Comparison of ENCODE assay signal across 27 cellular contexts in the genomic region with DNA sequence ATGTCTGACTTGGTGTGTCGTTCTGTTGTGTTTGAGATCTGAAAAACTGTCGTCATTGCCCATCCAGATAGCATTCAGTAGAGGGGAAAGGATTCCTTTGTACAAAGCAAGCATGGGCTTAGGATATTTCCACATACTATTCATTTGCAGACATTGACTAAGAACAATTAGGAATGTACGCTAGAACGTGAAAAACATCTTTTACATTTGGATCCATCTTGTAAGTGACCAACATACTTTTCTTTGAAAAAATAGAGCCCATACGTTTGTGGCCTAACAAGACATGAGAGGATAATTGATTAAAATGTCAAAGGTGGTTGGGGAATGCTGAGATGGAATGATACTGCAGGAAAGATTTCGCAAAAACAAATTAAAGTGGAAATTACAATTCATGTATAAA.
"Had no signal": no experiment of that assay in that cellular context is flagged by ENCODE, and none has a peak within 500 bp of the region (broad histone marks: within the 10 kb centered on the region; RNA-seq: fewer than 3 reads in every experiment).

No MANE protein-coding gene starts in this region.

- ATAC-seq: activated T-cell treated with anti-CD3 and anti-CD28 coated beads, Interleukin-2, amount 50 U/mL, for 72 hours; body of pancreas; PC-3; T-helper 17 cell had no signal

- H3K4me3 ChIP-seq: adrenal gland, body of pancreas, MG63 had no signal

- H3K27ac ChIP-seq: adrenal gland, body of pancreas had no signal

- H3K27me3 ChIP-seq: adrenal gland, body of pancreas, MG63 had no signal

- DNase-seq: activated B cell treated with CpG ODN at 0.5 μM for 24 hours; activated CD4-positive, alpha-beta memory T cell treated with anti-CD3 and anti-CD28 coated beads, Interleukin-2, amount 10 ng/mL, durations not matched to agents 7 days and 5 days; activated CD4-positive, alpha-beta T cell treated with anti-CD3 and anti-CD28 coated beads for 1 hour; activated CD4-positive, alpha-beta T cell treated with anti-CD3 and anti-CD28 coated beads, Interleukin-2, amount 50 U/mL, for 1 hour; activated gamma-delta T cell treated with Interleukin-2 at 50 U/mL for 16 hours; activated naive CD4-positive, alpha-beta T cell treated with anti-CD3 and anti-CD28 coated beads, Interleukin-2, amount 10 ng/mL, durations not matched to agents 7 days and 5 days; activated naive CD8-positive, alpha-beta T cell treated with anti-CD3 and anti-CD28 coated beads, Interleukin-2, amount 10 ng/mL, durations not matched to agents 7 days and 5 days; activated T-cell treated with anti-CD3 and anti-CD28 coated beads for 4 hours; activated T-cell treated with anti-CD3 and anti-CD28 coated beads, Interleukin-2, amount 50 U/mL, for 72 hours; adrenal gland; aorta; body of pancreas; MG63; MV-4-11; NCI-H1092 treated with DMSO at 0.1 percent for 48 hours; NCI-H1417 treated with DMSO at 0.1 percent for 48 hours; NCI-H1694; NCI-H2029; NCI-H2107; NCI-H2171 treated with DMSO at 0.1 percent for 48 hours; NCI-H345; NCI-H510A; NCI-H526 treated with DMSO at 0.1 percent for 48 hours; PC-3; SHP77 treated with DMSO at 0.1 percent for 48 hours; T-helper 17 cell; T-helper 9 cell had no signal
